In the genomic region with DNA sequence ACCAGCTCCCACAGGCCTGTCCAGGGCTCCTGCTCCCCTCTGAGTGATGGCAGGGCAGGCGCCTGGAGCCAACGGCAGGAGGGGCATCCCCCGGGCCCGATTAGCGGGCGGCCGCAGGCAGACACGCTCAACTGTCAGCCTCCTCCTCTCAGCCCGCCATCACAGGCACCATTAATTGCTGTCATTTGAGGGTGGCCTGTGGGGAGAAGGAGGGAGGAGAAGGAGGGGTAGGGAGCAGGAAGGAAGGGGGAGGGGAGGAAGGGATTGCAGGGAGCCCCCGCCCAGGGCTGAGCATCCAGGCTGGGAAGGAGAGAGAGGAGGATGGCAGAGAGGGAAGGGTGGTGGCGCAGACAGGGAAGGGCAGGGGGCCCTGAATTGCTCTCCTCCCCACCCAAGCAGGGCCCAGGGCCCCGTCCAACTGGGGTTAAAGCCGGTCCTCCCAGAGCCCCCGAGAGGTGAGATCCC, we compare ENCODE assay signal across 12 cellular contexts. TPM values are rescaled to one million over a fixed set of nuclear protein-coding genes. Genes with fewer than 3 reads are reported as not detected.
A peak's percentile ranks its signal among the peaks of the same experiment; 100 is the strongest.
DNase-seq lines count a peak whose midpoint lies in the region; ATAC-seq lines count a peak whose summit lies in the region.
"Had no signal": no experiment of that assay in that cellular context is flagged by ENCODE, and none has a peak within 500 bp of the region (broad histone marks: within the 10 kb centered on the region; RNA-seq: fewer than 3 reads in every experiment).

No MANE protein-coding gene starts in this region.

- H4K8ac ChIP-seq in trophoblast cell (ENCODE audit: low read depth, low read length): no peak overlapping the region

- H3K79me1 ChIP-seq in trophoblast cell (ENCODE audit: low read length): peaks cover 2% of the 10 kb centered on the region

- no peak overlapping the region for H2AK5ac ChIP-seq in trophoblast cell (ENCODE audit: low read length)

- H3K9me3 ChIP-seq in trophoblast cell (ENCODE audit: insufficient read depth, low read depth, low read length): no peaks in the 10 kb centered on the region
- H3K9me3 ChIP-seq in CD4-positive, alpha-beta memory T cell (ENCODE audit: control insufficient read depth in 1 of 2, low read length in 2 of 2): no peaks in the 10 kb centered on the region

- peak; percentile 56 for ATAC-seq in Right ventricle myocardium superior (ENCODE audit: poor library complexity)
- no peak for ATAC-seq in HG02938 (IDR thresholded peaks at IDR 0.05; ENCODE audit: unreplicated experiment)
- ATAC-seq in GM19455 (IDR thresholded peaks at IDR 0.05; ENCODE audit: unreplicated experiment): no peak

- H2BK120ac ChIP-seq in trophoblast cell (ENCODE audit: insufficient read depth, low read length, poor library complexity): no peak overlapping the region

- no peak overlapping the region for H3K14ac ChIP-seq in trophoblast cell (ENCODE audit: low read length)

- H3K4me2 ChIP-seq in trophoblast cell (ENCODE audit: low read length): no peak overlapping the region

- no peaks in the 10 kb centered on the region for H3K9me3 Mint-ChIP-seq in CD4-positive, alpha-beta memory T cell

- POLR2A ChIA-PET in CD4-positive, alpha-beta memory T cell (lab: Charles Lee; ENCODE audit: partially characterized antibody): no interaction called here

- peak overlapping the region; percentile 24 for H3K4ac ChIP-seq in trophoblast cell (ENCODE audit: low read depth, low read length)

- H3K79me2 ChIP-seq in trophoblast cell (ENCODE audit: control insufficient read depth, insufficient read depth, low read length, poor library complexity): peaks cover 1% of the 10 kb centered on the region

- peak; percentile 43 for DNase-seq in KBM-7
- DNase-seq in NCI-H510A treated with DMSO at 0.1 percent for 48 hours (lab: John Stamatoyannopoulos, UW): peak; percentile 22
- DNase-seq in Right ventricle myocardium superior: no peak
- no peak for DNase-seq in trophoblast cell
- DNase-seq in dedifferentiated amniotic fluid mesenchymal stem cell (ENCODE audit: extremely low spot score): no peak
- DNase-seq in CD4-positive, alpha-beta memory T cell: no peak
- DNase-seq: activated CD4-positive, CD25-positive, alpha-beta regulatory T cell; amygdala; dermis blood vessel endothelial cell; NCI-H1694 had no signal

- peaks cover 4 to 28% of the 10 kb centered on the region in 2 experiments for H3K4me1 ChIP-seq in trophoblast cell (ENCODE audit: control insufficient read depth in 1 of 2, insufficient read depth in 2 of 2, low read length in 2 of 2)
- H3K4me1 ChIP-seq in CD4-positive, alpha-beta memory T cell (ENCODE audit: insufficient read depth, low read length): no peaks in the 10 kb centered on the region

- no peak overlapping the region for H2AFZ ChIP-seq in trophoblast cell (ENCODE audit: insufficient read depth, low read length, poor library complexity)

- H3K27me3 ChIP-seq in trophoblast cell (ENCODE audit: insufficient read depth, low read length): no peaks in the 10 kb centered on the region
- H3K27me3 ChIP-seq in CD4-positive, alpha-beta memory T cell (ENCODE audit: insufficient read depth, low read length): no peaks in the 10 kb centered on the region

- H4K12ac ChIP-seq in trophoblast cell (ENCODE audit: low read depth, low read length): no peak overlapping the region

- CTCF ChIA-PET in CD4-positive, alpha-beta memory T cell (lab: Charles Lee; ENCODE audit: partially characterized antibody): no interaction called here

- H3K36me3 ChIP-seq in trophoblast cell (ENCODE audit: control insufficient read depth in 1 of 2, insufficient read depth in 2 of 2, low read length in 2 of 2): peaks cover 2 to 8% of the 10 kb centered on the region in 2 experiments
- H3K36me3 ChIP-seq in CD4-positive, alpha-beta memory T cell (ENCODE audit: insufficient read depth, low read length): no peaks in the 10 kb centered on the region

- peak overlapping the region; percentile 11 for H3K18ac ChIP-seq in trophoblast cell (ENCODE audit: low read length)

- H3K27ac ChIP-seq in trophoblast cell (ENCODE audit: low read depth, low read length): no peak overlapping the region
- H3K27ac ChIP-seq in CD4-positive, alpha-beta memory T cell (ENCODE audit: low read depth, low read length): no peak overlapping the region

- in situ Hi-C loops in KBM-7 (cut with MboI; ENCODE audit: low pct_unique_long_range_greater_than_20kb, low sequenced_read_pairs): no loop called here

- H3K23ac ChIP-seq in trophoblast cell (ENCODE audit: low read length): no peak overlapping the region

- no peak overlapping the region for H2BK5ac ChIP-seq in trophoblast cell (ENCODE audit: low read depth, low read length, poor library complexity)

- H3K27me3 Mint-ChIP-seq in CD4-positive, alpha-beta memory T cell: no peaks in the 10 kb centered on the region

- peaks cover 18 to 22% of the 10 kb centered on the region in 2 donors for H3K36me3 Mint-ChIP-seq in CD4-positive, alpha-beta memory T cell

- H2BK12ac ChIP-seq in trophoblast cell (ENCODE audit: low read length): no peak overlapping the region

- H3K4me3 Mint-ChIP-seq in CD4-positive, alpha-beta memory T cell: no peak overlapping the region

- no peak overlapping the region for H3K27ac Mint-ChIP-seq in CD4-positive, alpha-beta memory T cell

- H3K9ac ChIP-seq in trophoblast cell (ENCODE audit: low read length): no peak overlapping the region

- WGBS in trophoblast cell (ENCODE audit: extremely low coverage, insufficient coverage, insufficient read length): no CpG with 5 or more reads among the region's 14 CpGs

- H3K4me3 ChIP-seq in trophoblast cell (ENCODE audit: low read depth, low read length): no peak overlapping the region
- no peak overlapping the region for H3K4me3 ChIP-seq in CD4-positive, alpha-beta memory T cell (ENCODE audit: low read length in 2 of 2)

- peaks cover 0 to 21% (median 13%) of the 10 kb centered on the region in 4 donors for H3K4me1 Mint-ChIP-seq in CD4-positive, alpha-beta memory T cell

- intact Hi-C loops in Right ventricle myocardium superior (cut with DNase I): no loop called here
- intact Hi-C loops in CD4-positive, alpha-beta memory T cell (cut with micrococcal nuclease): no loop called here

- no peak overlapping the region for H4K91ac ChIP-seq in trophoblast cell (ENCODE audit: low read depth, low read length)

RNA-seq across cellular contexts. Expression of a gene that starts 36.1 kb away (rescaled TPM):
- total RNA-seq in Right ventricle myocardium superior: 133 TPM
- 147 and 153 TPM in 2 replicates for polyA plus RNA-seq in trophoblast cell (2013)
- total RNA-seq in CD4-positive, alpha-beta memory T cell: 100 to 1,000 TPM in 1 of 2 experiments, 10 to 100 TPM in 1; 89.5 to 105 TPM
- 10 to 100 TPM in 1 of 2 donors, under 1 TPM in 1; 0.37 to 19.5 TPM for polyA plus RNA-seq in CD4-positive, alpha-beta memory T cell

Comparison
In these comparisons a context has a peak if more than half of its experiments do, and no peak if none do; other contexts are left out.
1. DNase-seq: peak in KBM-7 (single experiment) and NCI-H510A treated with DMSO at 0.1 percent for 48 hours (single experiment); none in Right ventricle myocardium superior (single experiment), trophoblast cell (0 of 2), dedifferentiated amniotic fluid mesenchymal stem cell (single experiment) and CD4-positive, alpha-beta memory T cell (0 of 5).